Comparison of ENCODE assay signal across 1 cellular context in the genomic region with DNA sequence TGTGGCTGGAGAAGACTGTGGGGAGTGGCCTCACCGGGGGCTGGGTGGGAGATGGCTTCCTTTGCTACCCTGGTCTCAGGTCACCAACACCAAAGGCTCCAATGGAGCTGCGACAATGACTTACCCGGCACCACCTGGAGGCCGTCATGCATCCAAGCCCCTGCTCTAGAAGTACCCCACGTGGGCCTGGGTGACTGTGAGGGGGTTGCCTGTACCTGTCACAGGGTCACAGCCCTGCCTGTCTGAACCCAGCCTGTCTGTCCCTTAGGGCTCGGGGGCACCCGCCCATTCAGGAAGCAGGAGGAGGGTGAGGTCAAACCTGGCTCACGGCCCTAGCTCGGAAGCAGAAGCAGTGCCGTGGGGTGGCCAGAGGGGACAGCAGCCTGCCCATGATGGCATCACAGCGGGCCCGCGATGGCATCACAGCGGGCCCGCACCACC.
TF ChIP-seq lines count a peak whose summit lies in the region.

No MANE protein-coding gene starts in this region.

TF ChIP-seq in SK-N-SH, 30 proteins besides CTCF, POLR2A, EP300 and RAD21:
- TF ChIP-seq, protein P1, sequence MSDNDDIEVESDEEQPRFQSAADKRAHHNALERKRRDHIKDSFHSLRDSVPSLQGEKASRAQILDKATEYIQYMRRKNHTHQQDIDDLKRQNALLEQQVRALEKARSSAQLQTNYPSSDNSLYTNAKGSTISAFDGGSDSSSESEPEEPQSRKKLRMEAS (IDR thresholded peaks at IDR 0.05; ENCODE audit: low read depth): no peak
- TF ChIP-seq TEAD4 (IDR thresholded peaks at IDR 0.05; ENCODE audit: borderline replicate concordance, insufficient read depth) (no peak), ELF1 (IDR thresholded peaks at IDR 0.05) (no peak), IRF3 (IDR thresholded peaks at IDR 0.05; ENCODE audit: low read depth, low read length) (no peak), RCOR1 (IDR thresholded peaks at IDR 0.05; ENCODE audit: low read length) (no peak), NFIC (IDR thresholded peaks at IDR 0.05; ENCODE audit: borderline replicate concordance) (no peak), GATA2 (CRISPR knock-in tag; IDR thresholded peaks at IDR 0.05) (no peak), JUND (IDR thresholded peaks at IDR 0.05) (no peak), SMC3 (IDR thresholded peaks at IDR 0.05; ENCODE audit: low read depth, low read length) (no peak)
